18 cellular contexts compared by ENCODE assay signal in the genomic region with DNA sequence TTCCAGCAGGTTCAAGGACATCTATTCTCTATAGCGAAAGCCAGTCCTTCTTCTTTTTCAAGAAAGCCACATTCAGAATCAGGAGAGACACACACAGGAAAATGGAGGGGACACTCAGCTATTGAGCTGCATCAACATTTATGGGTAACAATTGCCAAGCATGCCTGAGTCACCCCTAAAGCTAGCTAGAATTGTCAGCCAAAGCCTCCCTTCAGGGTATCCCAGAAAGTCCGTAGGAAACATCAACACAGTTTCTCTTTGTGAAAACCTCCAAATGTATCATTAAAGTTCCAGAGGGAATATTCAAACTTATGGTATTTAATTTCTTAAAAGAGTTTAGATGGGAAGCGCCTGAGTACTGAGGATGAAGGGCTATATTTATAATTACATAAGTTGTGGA.
"Had no signal": no experiment of that assay in that cellular context is flagged by ENCODE, and none has a peak within 500 bp of the region (broad histone marks: within the 10 kb centered on the region; RNA-seq: fewer than 3 reads in every experiment).

No MANE protein-coding gene starts in this region.

- H3K27me3 ChIP-seq: adrenal gland, breast epithelium, neutrophil, sigmoid colon, stomach, upper lobe of right lung had no signal

- H3K27ac ChIP-seq: adrenal gland, breast epithelium, neutrophil, sigmoid colon, stomach, thoracic aorta, upper lobe of right lung, WERI-Rb-1 had no signal

- DNase-seq: activated CD4-positive, alpha-beta T cell treated with anti-CD3 and anti-CD28 coated beads for 1 hour; activated effector memory CD4-positive, alpha-beta T cell treated with anti-CD3 and anti-CD28 coated beads, Interleukin-2, amount 50 U/mL, for 16 hours; activated naive CD4-positive, alpha-beta T cell treated with anti-CD3 and anti-CD28 coated beads, Interleukin-2, amount 50 U/mL, for 16 hours; activated T-cell treated with anti-CD3 and anti-CD28 coated beads, Interleukin-2, amount 50 U/mL, for 72 hours; adrenal gland; cortex of kidney; erythroblast; natural killer cell; sigmoid colon; stimulated activated CD4-positive, alpha-beta T cell treated with anti-CD3 and anti-CD28 coated beads, Interleukin-4, amount 100 ng/mL, for 24 hours; stomach; T-helper 2 cell; upper lobe of right lung; WERI-Rb-1 had no signal

- H3K9me3 ChIP-seq: neutrophil, upper lobe of right lung had no signal

- H3K4me1 ChIP-seq: adrenal gland, breast epithelium, stomach, upper lobe of right lung had no signal

- H3K4me3 ChIP-seq: adrenal gland, breast epithelium, sigmoid colon, stomach, thoracic aorta, upper lobe of right lung had no signal

- H3K4me1 Mint-ChIP-seq: natural killer cell; stimulated activated effector memory CD8-positive, alpha-beta T cell treated with anti-CD3 and anti-CD28 coated beads, Interleukin-12 subunit alpha, Interleukin-12 subunit beta, amount 100 ng/mL, for 72 hours had no signal

- H3K36me3 ChIP-seq: adrenal gland, breast epithelium, neutrophil, sigmoid colon, stomach, thoracic aorta, upper lobe of right lung, WERI-Rb-1 had no signal

- H3K36me3 Mint-ChIP-seq: natural killer cell; stimulated activated effector memory CD8-positive, alpha-beta T cell treated with anti-CD3 and anti-CD28 coated beads, Interleukin-12 subunit alpha, Interleukin-12 subunit beta, amount 100 ng/mL, for 72 hours had no signal

- H3K4me3 Mint-ChIP-seq: activated T-cell treated with anti-CD3 and anti-CD28 coated beads, Interleukin-2, amount 50 U/mL, for 72 hours; natural killer cell; stimulated activated effector memory CD8-positive, alpha-beta T cell treated with anti-CD3 and anti-CD28 coated beads, Interleukin-12 subunit alpha, Interleukin-12 subunit beta, amount 100 ng/mL, for 72 hours had no signal

- H3K27ac Mint-ChIP-seq: activated T-cell treated with anti-CD3 and anti-CD28 coated beads, Interleukin-2, amount 50 U/mL, for 72 hours; natural killer cell; stimulated activated effector memory CD8-positive, alpha-beta T cell treated with anti-CD3 and anti-CD28 coated beads, Interleukin-12 subunit alpha, Interleukin-12 subunit beta, amount 100 ng/mL, for 72 hours had no signal
